In genomic region chr6:155872961-155873360, GRCh38 we compare ENCODE assay signal across 23 cellular contexts.
DNase-seq lines count a peak whose midpoint lies in the region; ATAC-seq and FAIRE-seq lines count a peak whose summit lies in the region.
"Had no signal": no experiment of that assay in that cellular context is flagged by ENCODE, and none has a peak within 500 bp of the region (broad histone marks: within the 10 kb centered on the region; RNA-seq: fewer than 3 reads in every experiment).

No MANE protein-coding gene starts in this region.

- intact Hi-C loops in head of caudate nucleus (cut with DNase I) = no loop called here

- no peak overlapping the region for H3K4me2 ChIP-seq in neuronal stem cell (ENCODE audit: insufficient read depth, low read length, poor library complexity, severe bottlenecking)

- DNase-seq in UCSD-AML1 (lab: John Stamatoyannopoulos, UW; ENCODE audit: unreplicated experiment) = peak; percentile 26
- DNase-seq in neuronal stem cell (ENCODE audit: low spot score) = no peak
- no peak for DNase-seq in NOMO-1 treated with DMSO at 0.1 percent for 48 hours (lab: John Stamatoyannopoulos, UW; ENCODE audit: unreplicated experiment)
- DNase-seq in head of caudate nucleus = no peak
- no peak for DNase-seq in NK-92 treated with Interleukin-12 subunit alpha and Interleukin-12 subunit beta, amount 100 ng/mL, for 24 hours (lab: John Stamatoyannopoulos, UW)
- no peak for DNase-seq in HTR-8/SVneo (ENCODE audit: insufficient read length, low spot score)
- DNase-seq: activated B cell treated with CpG ODN at 0.5 μM for 24 hours; activated T-cell treated with anti-CD3 and anti-CD28 coated beads, Interleukin-2, amount 50 U/mL, for 48 hours; body of pancreas; COR-L47; cortex of kidney; foreskin fibroblast; hypothalamus; left cardiac atrium; NCI-H1048; NCI-H2081 treated with DMSO at 0.1 percent for 48 hours; NCI-H510A; SHP77; T-helper 1 cell had no signal

- no peak overlapping the region for H2BK5ac ChIP-seq in neuronal stem cell (ENCODE audit: low read length)

- H3K9me3 ChIP-seq in neuronal stem cell (replicated peaks in 1 of 2; ENCODE audit: control insufficient read depth in 2 of 2, insufficient read depth in 1 of 2, low read depth in 1 of 2, low read length in 2 of 2) = no peaks in the 10 kb centered on the region
- H3K9me3 ChIP-seq: body of pancreas, suprapubic skin had no signal

- H4K8ac ChIP-seq in neuronal stem cell (ENCODE audit: low read depth, low read length) = no peak overlapping the region

- no peak overlapping the region for H2BK12ac ChIP-seq in neuronal stem cell (ENCODE audit: low read length)

- no peak overlapping the region for H3K14ac ChIP-seq in neuronal stem cell (ENCODE audit: low read length)

- no peak for FAIRE-seq in HTR-8/SVneo (lab: Jason Lieb, UNC)
- FAIRE-seq: H54 had no signal

- no peak overlapping the region for H2AK5ac ChIP-seq in neuronal stem cell (ENCODE audit: low read depth, low read length)

- no peak overlapping the region for H3K4ac ChIP-seq in neuronal stem cell (ENCODE audit: low read length)

- H4K91ac ChIP-seq in neuronal stem cell (ENCODE audit: low read depth, low read length, poor library complexity) = no peak overlapping the region

- no peaks in the 10 kb centered on the region for H3K79me1 ChIP-seq in neuronal stem cell (ENCODE audit: low read depth, low read length)

- H3K23ac ChIP-seq in neuronal stem cell (ENCODE audit: low read depth, low read length, poor library complexity) = no peak overlapping the region

- H3K4me1 ChIP-seq in neuronal stem cell (ENCODE audit: control insufficient read depth in 2 of 2, insufficient read depth in 1 of 2, low read depth in 1 of 2, low read length in 2 of 2) = peaks cover 1 to 4% of the 10 kb centered on the region in 2 donors
- H3K4me1 ChIP-seq: body of pancreas, suprapubic skin had no signal

- no peaks in the 10 kb centered on the region for H3K27me3 ChIP-seq in neuronal stem cell (ENCODE audit: control insufficient read depth in 3 of 3, insufficient read depth in 3 of 3, low read depth in 1 of 3, low read length in 3 of 3)
- H3K27me3 ChIP-seq: body of pancreas, suprapubic skin had no signal

- H3K18ac ChIP-seq in neuronal stem cell (ENCODE audit: low read length) = no peak overlapping the region

- no peak overlapping the region for H3K27ac ChIP-seq in neuronal stem cell (replicated peaks; ENCODE audit: low read length)
- H3K27ac ChIP-seq: body of pancreas, suprapubic skin had no signal

- H2BK15ac ChIP-seq in neuronal stem cell (ENCODE audit: low read length) = no peak overlapping the region

- peak; percentile 83 for ATAC-seq in GM21423 (IDR thresholded peaks at IDR 0.05; ENCODE audit: unreplicated experiment)
- ATAC-seq in HG03196 (IDR thresholded peaks at IDR 0.05; ENCODE audit: unreplicated experiment) = peak; percentile 78
- ATAC-seq: body of pancreas, left cardiac atrium had no signal

- no peak overlapping the region for H3K9ac ChIP-seq in neuronal stem cell (ENCODE audit: low read depth, low read length, poor library complexity)

- H3K36me3 ChIP-seq in neuronal stem cell (replicated peaks in 1 of 2; ENCODE audit: control insufficient read depth in 2 of 2, insufficient read depth in 2 of 2, low read length in 2 of 2) = no peaks in the 10 kb centered on the region
- H3K36me3 ChIP-seq: suprapubic skin had no signal

- no peak overlapping the region for H3K4me3 ChIP-seq in neuronal stem cell (ENCODE audit: low read length in 2 of 2)
- H3K4me3 ChIP-seq: body of pancreas, suprapubic skin had no signal

- no peak overlapping the region for H2BK120ac ChIP-seq in neuronal stem cell (ENCODE audit: low read depth, low read length)

- no CpG with 5 or more reads among the region's 6 CpGs for WGBS in neuronal stem cell (ENCODE audit: extremely low coverage in 2 of 2, insufficient read length in 2 of 2, insufficient replicate concordance in 1 of 2), 2 donors

- H2AFZ ChIP-seq in neuronal stem cell (ENCODE audit: low read length) = peak overlapping the region; percentile 86
